In the genomic region with DNA sequence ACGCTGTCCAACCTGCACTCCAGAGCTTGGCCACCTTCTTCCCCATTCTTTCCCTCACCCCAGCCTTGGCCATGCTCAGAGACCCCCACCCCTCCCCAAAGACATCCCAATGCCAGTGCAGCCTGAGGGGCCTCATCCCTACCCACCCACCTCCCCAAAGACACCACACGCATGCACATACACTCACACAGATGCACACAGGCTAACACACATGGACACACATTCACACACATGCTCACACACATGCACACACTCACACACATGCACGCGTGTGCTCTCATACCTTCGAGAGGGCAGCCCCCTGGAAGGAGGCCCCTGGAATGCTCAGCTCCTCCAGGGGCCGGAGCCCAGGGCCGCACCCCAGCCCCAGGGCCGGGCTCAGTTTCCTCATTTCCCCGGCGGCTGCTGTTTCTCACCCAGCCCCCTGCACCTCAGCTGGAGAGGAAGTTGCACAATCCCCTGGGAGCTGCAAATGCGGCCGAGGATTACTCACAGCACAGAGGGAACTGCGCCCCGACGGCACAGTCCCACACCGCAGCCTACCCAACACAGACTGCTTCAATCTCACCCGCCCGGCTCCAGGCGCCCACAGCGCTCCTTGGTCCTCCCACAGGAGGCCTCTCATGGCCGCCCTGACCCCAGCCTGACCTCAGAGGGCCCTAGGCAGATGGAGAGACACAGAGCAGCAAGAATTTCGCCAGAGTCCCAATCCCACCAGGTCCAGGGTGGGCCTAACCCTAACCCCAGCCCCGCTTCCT, we compare ENCODE assay signal across 9 cellular contexts. TPM values are rescaled to one million over a fixed set of nuclear protein-coding genes. Genes with fewer than 3 reads are reported as not detected.
DNase-seq lines count a peak whose midpoint lies in the region; ATAC-seq and TF ChIP-seq lines count a peak whose summit lies in the region.
"Had no signal": no experiment of that assay in that cellular context is flagged by ENCODE, and none has a peak within 500 bp of the region (broad histone marks: within the 10 kb centered on the region; RNA-seq: fewer than 3 reads in every experiment).

No MANE protein-coding gene starts in this region.

- peak overlapping the region; percentile 45 for H3K4me3 ChIP-seq in fibroblast of villous mesenchyme (ENCODE audit: low read depth, low read length)

- H3K9me3 Mint-ChIP-seq in activated CD8-positive, alpha-beta T cell treated with anti-CD3 and anti-CD28 coated beads, Interleukin-2, amount 10 ng/mL, durations not matched to agents 7 days and 5 days (ENCODE audit: insufficient read depth): no peaks in the 10 kb centered on the region

- CTCF ChIA-PET in activated CD8-positive, alpha-beta T cell treated with anti-CD3 and anti-CD28 coated beads, Interleukin-2, amount 10 ng/mL, durations not matched to agents 7 days and 5 days (lab: Charles Lee): no interaction called here

- DNase-seq in COLO668 (lab: John Stamatoyannopoulos, UW; ENCODE audit: unreplicated experiment) (peak; percentile 21), SKM-1 treated with dmso at 0.1 percent for 144 hours (lab: John Stamatoyannopoulos, UW; ENCODE audit: unreplicated experiment) (peak; percentile 96), fibroblast of villous mesenchyme (ENCODE audit: low read depth) (peak; percentile 95), occipital lobe (lab: John Stamatoyannopoulos, UW) (peak; percentile 24), DMS 273 treated with DMSO at 0.1 percent for 48 hours (lab: John Stamatoyannopoulos, UW) (no peak)
- DNase-seq in activated CD8-positive, alpha-beta T cell treated with anti-CD3 and anti-CD28 coated beads, Interleukin-2, amount 10 ng/mL, durations not matched to agents 7 days and 5 days: no peak

- H3K4me3 Mint-ChIP-seq in activated CD8-positive, alpha-beta T cell treated with anti-CD3 and anti-CD28 coated beads, Interleukin-2, amount 10 ng/mL, durations not matched to agents 7 days and 5 days: no peak overlapping the region

- peaks cover 15% of the 10 kb centered on the region for H3K4me1 Mint-ChIP-seq in activated CD8-positive, alpha-beta T cell treated with anti-CD3 and anti-CD28 coated beads, Interleukin-2, amount 10 ng/mL, durations not matched to agents 7 days and 5 days (ENCODE audit: low read depth)

- H3K36me3 Mint-ChIP-seq in activated CD8-positive, alpha-beta T cell treated with anti-CD3 and anti-CD28 coated beads, Interleukin-2, amount 10 ng/mL, durations not matched to agents 7 days and 5 days (ENCODE audit: low read depth): no peaks in the 10 kb centered on the region

- H3K27ac Mint-ChIP-seq in activated CD8-positive, alpha-beta T cell treated with anti-CD3 and anti-CD28 coated beads, Interleukin-2, amount 10 ng/mL, durations not matched to agents 7 days and 5 days: no peak overlapping the region

- POLR2A ChIA-PET in activated CD8-positive, alpha-beta T cell treated with anti-CD3 and anti-CD28 coated beads, Interleukin-2, amount 10 ng/mL, durations not matched to agents 7 days and 5 days (lab: Charles Lee): no interaction called here

- peak; percentile 12 for TF ChIP-seq CTCF in fibroblast of villous mesenchyme (IDR thresholded peaks at IDR 0.05; ENCODE audit: insufficient read depth, low read depth, low read length)

- peak; percentile 77 for ATAC-seq in GM19463 (IDR thresholded peaks at IDR 0.05; ENCODE audit: unreplicated experiment)
- ATAC-seq in HG03469 (IDR thresholded peaks at IDR 0.05; ENCODE audit: unreplicated experiment): peak; percentile 37
- ATAC-seq in activated CD8-positive, alpha-beta T cell treated with anti-CD3 and anti-CD28 coated beads, Interleukin-2, amount 10 ng/mL, durations not matched to agents 7 days and 5 days: no peak

- H3K27me3 Mint-ChIP-seq in activated CD8-positive, alpha-beta T cell treated with anti-CD3 and anti-CD28 coated beads, Interleukin-2, amount 10 ng/mL, durations not matched to agents 7 days and 5 days (ENCODE audit: low read depth): no peaks in the 10 kb centered on the region

RNA-seq across cellular contexts. Expression of gene TFEB, which starts 12.1 kb away (rescaled TPM):
- total RNA-seq in fibroblast of villous mesenchyme (3.0 and 5.2 TPM in 2 replicates), occipital lobe (3.4 TPM)
- total RNA-seq in activated CD8-positive, alpha-beta T cell treated with anti-CD3 and anti-CD28 coated beads, Interleukin-2, amount 10 ng/mL, durations not matched to agents 7 days and 5 days: 10 to 100 TPM; 18.5 to 21.2 TPM

RNA-seq across cellular contexts. Expression of gene PGC, which starts 23.8 kb away (rescaled TPM):
- total RNA-seq in fibroblast of villous mesenchyme: not detected in 2 replicates
- not detected for total RNA-seq in occipital lobe
- total RNA-seq in activated CD8-positive, alpha-beta T cell treated with anti-CD3 and anti-CD28 coated beads, Interleukin-2, amount 10 ng/mL, durations not matched to agents 7 days and 5 days: not detected
- total RNA-seq: pulmonary artery endothelial cell had no signal

RNA-seq across cellular contexts. Expression of gene FRS3, which starts 56.3 kb away (rescaled TPM):
- total RNA-seq in fibroblast of villous mesenchyme: 1.3 TPM in 2 replicates
- 6.7 TPM for total RNA-seq in occipital lobe
- 1 to 10 TPM; 5.1 to 7.0 TPM for total RNA-seq in activated CD8-positive, alpha-beta T cell treated with anti-CD3 and anti-CD28 coated beads, Interleukin-2, amount 10 ng/mL, durations not matched to agents 7 days and 5 days

RNA-seq across cellular contexts. Expression of gene PRICKLE4, which starts 57.2 kb away (rescaled TPM):
- total RNA-seq in fibroblast of villous mesenchyme (0.64 and 0.86 TPM in 2 replicates), occipital lobe (0.62 TPM)
- under 1 TPM in 1 of 2 experiments, not detected in 1; 0.40 TPM for total RNA-seq in activated CD8-positive, alpha-beta T cell treated with anti-CD3 and anti-CD28 coated beads, Interleukin-2, amount 10 ng/mL, durations not matched to agents 7 days and 5 days

Comparison
In these comparisons a context has a peak if more than half of its experiments do, and no peak if none do; other contexts are left out.
1. DNase-seq: peak in COLO668 (single experiment), SKM-1 treated with dmso at 0.1 percent for 144 hours (single experiment), fibroblast of villous mesenchyme (single experiment) and occipital lobe (single experiment); none in DMS 273 treated with DMSO at 0.1 percent for 48 hours (single experiment) and activated CD8-positive, alpha-beta T cell treated with anti-CD3 and anti-CD28 coated beads, Interleukin-2, amount 10 ng/mL, durations not matched to agents 7 days and 5 days (single experiment).